Comparison of ENCODE assay signal across 16 cellular contexts in genomic region chr7:133807610-133808543, GRCh38.
"Had no signal": no experiment of that assay in that cellular context is flagged by ENCODE, and none has a peak within 500 bp of the region (broad histone marks: within the 10 kb centered on the region; RNA-seq: fewer than 3 reads in every experiment).

No MANE protein-coding gene starts in this region.

- H3K27me3 Mint-ChIP-seq: activated CD8-positive, alpha-beta memory T cell treated with anti-CD3 and anti-CD28 coated beads, Interleukin-2, amount 10 ng/mL, durations not matched to agents 7 days and 5 days; activated naive CD4-positive, alpha-beta T cell treated with anti-CD3 and anti-CD28 coated beads, Interleukin-2, amount 50 U/mL, for 24 hours; activated T-cell treated with anti-CD3 and anti-CD28 coated beads, Interleukin-2, amount 50 U/mL, for 24 hours; memory B cell; naive thymus-derived CD4-positive, alpha-beta T cell; stimulated activated memory B cell treated with anti-CD40 and anti-IgM and Interleukin-4, amounts not matched to agents 10 μg/mL and 1 μg/mL and 100 μg/mL, for 72 hours had no signal

- H3K4me3 Mint-ChIP-seq: activated CD8-positive, alpha-beta memory T cell treated with anti-CD3 and anti-CD28 coated beads, Interleukin-2, amount 10 ng/mL, durations not matched to agents 7 days and 5 days; activated naive CD4-positive, alpha-beta T cell treated with anti-CD3 and anti-CD28 coated beads, Interleukin-2, amount 50 U/mL, for 24 hours; activated T-cell treated with anti-CD3 and anti-CD28 coated beads, Interleukin-2, amount 50 U/mL, for 24 hours; memory B cell; naive thymus-derived CD4-positive, alpha-beta T cell; stimulated activated memory B cell treated with anti-CD40 and anti-IgM and Interleukin-4, amounts not matched to agents 10 μg/mL and 1 μg/mL and 100 μg/mL, for 72 hours had no signal

- H3K27ac Mint-ChIP-seq: activated CD8-positive, alpha-beta memory T cell treated with anti-CD3 and anti-CD28 coated beads, Interleukin-2, amount 10 ng/mL, durations not matched to agents 7 days and 5 days; activated naive CD4-positive, alpha-beta T cell treated with anti-CD3 and anti-CD28 coated beads, Interleukin-2, amount 50 U/mL, for 24 hours; activated T-cell treated with anti-CD3 and anti-CD28 coated beads, Interleukin-2, amount 50 U/mL, for 24 hours; memory B cell; naive thymus-derived CD4-positive, alpha-beta T cell; stimulated activated memory B cell treated with anti-CD40 and anti-IgM and Interleukin-4, amounts not matched to agents 10 μg/mL and 1 μg/mL and 100 μg/mL, for 72 hours had no signal

- H3K4me3 ChIP-seq: adrenal gland, cardiac muscle cell, dorsolateral prefrontal cortex, left ventricle myocardium inferior, mucosa of descending colon, pancreas had no signal

- H3K4me1 Mint-ChIP-seq: activated CD8-positive, alpha-beta memory T cell treated with anti-CD3 and anti-CD28 coated beads, Interleukin-2, amount 10 ng/mL, durations not matched to agents 7 days and 5 days; activated naive CD4-positive, alpha-beta T cell treated with anti-CD3 and anti-CD28 coated beads, Interleukin-2, amount 50 U/mL, for 24 hours; naive thymus-derived CD4-positive, alpha-beta T cell; stimulated activated memory B cell treated with anti-CD40 and anti-IgM and Interleukin-4, amounts not matched to agents 10 μg/mL and 1 μg/mL and 100 μg/mL, for 72 hours had no signal

- ATAC-seq: activated CD8-positive, alpha-beta memory T cell treated with anti-CD3 and anti-CD28 coated beads, Interleukin-2, amount 10 ng/mL, durations not matched to agents 7 days and 5 days; mucosa of descending colon; naive thymus-derived CD4-positive, alpha-beta T cell; pancreas; stimulated activated memory B cell treated with anti-CD40 and anti-IgM and Interleukin-4, amounts not matched to agents 10 μg/mL and 1 μg/mL and 100 μg/mL, for 72 hours had no signal

- H3K9me3 Mint-ChIP-seq: activated naive CD4-positive, alpha-beta T cell treated with anti-CD3 and anti-CD28 coated beads, Interleukin-2, amount 50 U/mL, for 24 hours; activated T-cell treated with anti-CD3 and anti-CD28 coated beads, Interleukin-2, amount 50 U/mL, for 24 hours; memory B cell; naive thymus-derived CD4-positive, alpha-beta T cell; stimulated activated memory B cell treated with anti-CD40 and anti-IgM and Interleukin-4, amounts not matched to agents 10 μg/mL and 1 μg/mL and 100 μg/mL, for 72 hours had no signal

- H3K36me3 Mint-ChIP-seq: activated CD8-positive, alpha-beta memory T cell treated with anti-CD3 and anti-CD28 coated beads, Interleukin-2, amount 10 ng/mL, durations not matched to agents 7 days and 5 days; memory B cell; stimulated activated memory B cell treated with anti-CD40 and anti-IgM and Interleukin-4, amounts not matched to agents 10 μg/mL and 1 μg/mL and 100 μg/mL, for 72 hours had no signal

- DNase-seq: activated CD4-positive, alpha-beta T cell treated with anti-CD3 and anti-CD28 coated beads, Interleukin-2, amount 50 U/mL, for 48 hours; activated CD8-positive, alpha-beta memory T cell treated with anti-CD3 and anti-CD28 coated beads, Interleukin-2, amount 10 ng/mL, durations not matched to agents 7 days and 5 days; activated effector memory CD4-positive, alpha-beta T cell treated with Interleukin-2 at 50 U/mL for 16 hours; activated T-cell treated with anti-CD3 and anti-CD28 coated beads, Interleukin-2, amount 50 U/mL, for 24 hours; adrenal gland; dorsolateral prefrontal cortex; hippocampal formation; left ventricle myocardium inferior; mucosa of descending colon; naive thymus-derived CD4-positive, alpha-beta T cell; pancreas; stimulated activated CD4-positive, alpha-beta T cell treated with anti-CD3 and anti-CD28 coated beads, Interleukin-2, amount 100 ng/mL, for 48 hours had no signal
